Comparison of ENCODE assay signal across 8 cellular contexts in the genomic region with DNA sequence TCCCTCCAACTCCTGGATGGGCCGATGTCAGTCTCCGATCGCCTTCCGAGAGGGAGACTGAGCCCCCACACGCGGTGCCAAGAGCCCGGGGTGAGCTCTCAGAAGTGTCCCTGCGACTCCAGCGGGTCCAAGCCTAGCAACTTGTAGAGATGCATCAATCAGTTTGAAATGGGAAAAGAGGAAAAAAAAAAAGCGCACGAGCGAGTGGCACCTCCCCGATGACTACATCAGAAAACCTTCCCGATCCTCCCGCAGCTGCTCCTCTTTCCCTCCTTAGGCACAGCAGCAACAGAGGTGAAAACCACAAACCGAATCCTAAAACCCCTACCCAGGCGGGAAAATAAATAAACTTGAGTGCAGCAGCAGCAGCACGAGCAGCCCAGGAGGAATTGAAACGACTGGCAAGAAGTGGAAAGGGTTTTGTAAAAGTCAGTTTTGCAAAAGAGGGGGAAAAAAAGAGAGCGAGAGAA. TPM values are rescaled to one million over a fixed set of nuclear protein-coding genes. Genes with fewer than 3 reads are reported as not detected.
DNase-seq lines count a peak whose midpoint lies in the region.

No MANE protein-coding gene starts in this region.

- H3K9me3 Mint-ChIP-seq in IgD-negative memory B cell, result peaks cover 0 to 1% (median 0%) of the 10 kb centered on the region in 3 donors

- H3K36me3 Mint-ChIP-seq in IgD-negative memory B cell, result no peaks in the 10 kb centered on the region

- no peaks in the 10 kb centered on the region for H3K9me3 ChIP-seq in SJSA1 (replicated peaks)
- no peaks in the 10 kb centered on the region for H3K9me3 ChIP-seq in endocrine pancreas (ENCODE audit: control insufficient read depth, low read length)

- peak overlapping the region; percentile 30 for H3K27ac ChIP-seq in SJSA1

- peak overlapping the region; percentile 80 for H3K9ac ChIP-seq in endocrine pancreas (ENCODE audit: control insufficient read depth, insufficient read depth, low read length)

- no peaks in the 10 kb centered on the region for H3K36me3 ChIP-seq in SJSA1
- no peaks in the 10 kb centered on the region for H3K36me3 ChIP-seq in endocrine pancreas (ENCODE audit: control insufficient read depth, insufficient read depth, low read length)

- peak overlapping the region; percentile 55 to 93 (median 84) for H3K4me3 Mint-ChIP-seq in IgD-negative memory B cell

- H3K4me1 ChIP-seq in SJSA1 (replicated peaks), result peaks cover 32% of the 10 kb centered on the region
- H3K4me1 ChIP-seq in endocrine pancreas (ENCODE audit: control insufficient read depth, insufficient read depth, low read length), result peaks cover 13% of the 10 kb centered on the region

- peaks cover 12 to 21% (median 13%) of the 10 kb centered on the region in 3 donors for H3K4me1 Mint-ChIP-seq in IgD-negative memory B cell

- peak overlapping the region in 2 of 3 donors; percentile 46 to 56 for H3K27ac Mint-ChIP-seq in IgD-negative memory B cell

- peaks cover 57% of the 10 kb centered on the region for H3K27me3 Mint-ChIP-seq in IgD-negative memory B cell

- H3K4me3 ChIP-seq in SJSA1, result peak overlapping the region; percentile 46
- peak overlapping the region; percentile 74 for H3K4me3 ChIP-seq in endocrine pancreas (ENCODE audit: control insufficient read depth, insufficient read depth, low read length)

- H3K27me3 ChIP-seq in SJSA1 (replicated peaks), result peaks cover 56% of the 10 kb centered on the region
- no peaks in the 10 kb centered on the region for H3K27me3 ChIP-seq in endocrine pancreas (ENCODE audit: control insufficient read depth, insufficient read depth, low read length)

- DNase-seq in NCI-H1092 treated with DMSO at 0.1 percent for 48 hours (lab: John Stamatoyannopoulos, UW) (peak; percentile 36), NCI-H1092 (lab: John Stamatoyannopoulos, UW) (no peak), SJSA1 (ENCODE audit: low read depth in 1 of 2, low spot score in 2 of 2) (peak in 1 of 2 experiments; percentile 62), myocyte (ENCODE audit: low read depth) (peak; percentile 87), NOMO-1 treated with DMSO at 0.1 percent for 48 hours (lab: John Stamatoyannopoulos, UW; ENCODE audit: unreplicated experiment) (no peak)
- no peak for DNase-seq in stimulated activated CD4-positive, alpha-beta T cell treated with anti-CD3 and anti-CD28 coated beads, Interleukin-2, amount 100 ng/mL, for 24 hours

RNA-seq across cellular contexts. Expression of gene EFNA5, which starts 1.0 kb away (rescaled TPM):
- not detected for polyA plus RNA-seq in IgD-negative memory B cell
- 0.22 and 0.87 TPM in 2 replicates for total RNA-seq in SJSA1 (2014; rRNA removed; shearing (Covaris generic))
- 8.2 and 18.2 TPM in 2 replicates for total RNA-seq in myocyte
- polyA plus RNA-seq in myocyte (2012), result 8.2 TPM

Comparison
In these comparisons a context has a peak if more than half of its experiments do, and no peak if none do; other contexts are left out.
1. DNase-seq: peak in NCI-H1092 treated with DMSO at 0.1 percent for 48 hours (single experiment) and myocyte (single experiment); none in NCI-H1092 (single experiment), stimulated activated CD4-positive, alpha-beta T cell treated with anti-CD3 and anti-CD28 coated beads, Interleukin-2, amount 100 ng/mL, for 24 hours (0 of 2) and NOMO-1 treated with DMSO at 0.1 percent for 48 hours (single experiment).